11 cellular contexts compared by ENCODE assay signal in the genomic region with DNA sequence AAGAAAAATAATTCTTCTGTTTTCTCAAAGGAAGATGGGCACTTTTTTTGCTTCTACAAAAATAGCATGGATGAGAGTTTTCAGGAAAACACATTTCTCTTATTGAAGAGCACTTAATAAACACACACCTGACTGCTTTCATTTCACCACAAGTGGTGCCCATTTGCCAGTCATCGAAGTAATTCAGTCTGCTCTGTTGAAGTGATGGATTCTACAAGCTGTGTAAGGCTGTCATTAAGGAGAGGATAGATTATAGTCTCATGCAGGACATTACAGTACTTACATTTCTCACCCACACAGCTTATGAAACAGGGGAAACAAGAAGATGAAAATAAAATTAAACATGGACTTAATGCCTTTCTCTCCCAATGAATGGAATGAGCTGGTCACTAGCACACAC.
DNase-seq lines count a peak whose midpoint lies in the region; TF ChIP-seq lines count a peak whose summit lies in the region.
"Had no signal": no experiment of that assay in that cellular context is flagged by ENCODE, and none has a peak within 500 bp of the region (broad histone marks: within the 10 kb centered on the region; RNA-seq: fewer than 3 reads in every experiment).

No MANE protein-coding gene starts in this region.

- no peaks in the 10 kb centered on the region for H3K27me3 Mint-ChIP-seq in endodermal cell (ENCODE audit: insufficient read depth)
- H3K27me3 Mint-ChIP-seq: B cell had no signal

- H3K36me3 Mint-ChIP-seq in endodermal cell (ENCODE audit: low read depth), result no peaks in the 10 kb centered on the region

- no peak overlapping the region for H2AFZ ChIP-seq in neural cell (ENCODE audit: low read depth, low read length)

- WGBS in endodermal cell (ENCODE audit: insufficient coverage in 1 of 2, insufficient read length in 1 of 2), 2 experiments, result 100% methylated on average over 1 of the region's 1 CpG; no CpG with 5 or more reads in 1 of the 2 experiments

- no peak for TF ChIP-seq RAD21 in neural cell (conservative IDR thresholded peaks at IDR 0.05)

- H3K4me2 ChIP-seq in neural cell (ENCODE audit: low read length), result no peak overlapping the region

- TF ChIP-seq EP300 in neural cell (conservative IDR thresholded peaks at IDR 0.05; ENCODE audit: poor library complexity, severe bottlenecking), result peak; percentile 83

- H3K9me2 ChIP-seq in neural cell (ENCODE audit: insufficient read depth, low read length), result no peaks in the 10 kb centered on the region

- no peak overlapping the region for H3K27ac ChIP-seq in neural cell (ENCODE audit: low read length)
- no peak overlapping the region for H3K27ac ChIP-seq in endodermal cell (ENCODE audit: low read depth, low read length)

- no peaks in the 10 kb centered on the region for H3K9me3 ChIP-seq in neural cell (ENCODE audit: low read length)
- no peaks in the 10 kb centered on the region for H3K9me3 ChIP-seq in endodermal cell (ENCODE audit: control insufficient read depth, low read length)
- H3K9me3 ChIP-seq: HAP-1 had no signal

- no peaks in the 10 kb centered on the region for H3K9me3 Mint-ChIP-seq in endodermal cell
- H3K9me3 Mint-ChIP-seq: CD4-positive, alpha-beta T cell had no signal

- H3K4me3 ChIP-seq in neural cell (ENCODE audit: low read length) (no peak overlapping the region), endodermal cell (ENCODE audit: low read length) (no peak overlapping the region)
- H3K4me3 ChIP-seq: HAP-1 had no signal

- H4K20me1 ChIP-seq in neural cell (ENCODE audit: insufficient read depth), result no peaks in the 10 kb centered on the region

- H3K27me3 ChIP-seq in neural cell (ENCODE audit: insufficient read depth, low read depth, low read length) (no peaks in the 10 kb centered on the region), endodermal cell (ENCODE audit: control insufficient read depth, insufficient read depth, low read length, poor library complexity, severe bottlenecking) (no peaks in the 10 kb centered on the region)

- H3K4me3 Mint-ChIP-seq in endodermal cell, result no peak overlapping the region
- H3K4me3 Mint-ChIP-seq: B cell; CD4-positive, alpha-beta T cell had no signal

- peaks cover 4% of the 10 kb centered on the region for H3K4me1 Mint-ChIP-seq in endodermal cell
- H3K4me1 Mint-ChIP-seq: B cell had no signal

- DNase-seq in NCI-H2171 treated with DMSO at 0.1 percent for 48 hours (lab: John Stamatoyannopoulos, UW) (peak; percentile 41), NCI-H2171 (lab: John Stamatoyannopoulos, UW) (no peak), DMS79 treated with DMSO at 0.1 percent for 48 hours (lab: John Stamatoyannopoulos, UW) (peak; percentile 81), NCI-H2227 (lab: John Stamatoyannopoulos, UW; ENCODE audit: unreplicated experiment) (peak; percentile 52), endodermal cell (no peak)
- DNase-seq in activated CD4-positive, alpha-beta T cell treated with anti-CD3 and anti-CD28 coated beads, Interleukin-2, amount 50 U/mL, for 1 hour, result no peak
- DNase-seq: C1 segment of cervical spinal cord; CD4-positive, alpha-beta T cell had no signal

- no peak overlapping the region for H3K9ac ChIP-seq in neural cell (ENCODE audit: low read length)
- H3K9ac ChIP-seq in endodermal cell (ENCODE audit: extremely low read depth, low read length, poor library complexity, severe bottlenecking), result no peak overlapping the region

- TF ChIP-seq CTCF in neural cell (IDR thresholded peaks at IDR 0.05; ENCODE audit: poor library complexity, severe bottlenecking) (no peak), endodermal cell (conservative IDR thresholded peaks at IDR 0.05) (no peak)

- no peaks in the 10 kb centered on the region for H3K4me1 ChIP-seq in endodermal cell (ENCODE audit: control insufficient read depth, insufficient read depth, low read length)
- H3K4me1 ChIP-seq: HAP-1 had no signal

- no peaks in the 10 kb centered on the region for H3F3A ChIP-seq in neural cell (ENCODE audit: insufficient read depth, low read length, poor library complexity, severe bottlenecking)

- H3K36me3 ChIP-seq in neural cell (ENCODE audit: insufficient read depth, low read length) (no peaks in the 10 kb centered on the region), endodermal cell (ENCODE audit: control insufficient read depth, insufficient read depth, low read length) (no peaks in the 10 kb centered on the region)
- H3K36me3 ChIP-seq: HAP-1 had no signal

- H3K27ac Mint-ChIP-seq in endodermal cell, result no peak overlapping the region
- H3K27ac Mint-ChIP-seq: B cell; CD4-positive, alpha-beta T cell had no signal

- no peaks in the 10 kb centered on the region for H3K79me2 ChIP-seq in neural cell (replicated peaks; ENCODE audit: insufficient read depth, low read length)

TF ChIP-seq in neural cell, 6 proteins besides CTCF, POLR2A, EP300 and RAD21:
- no peak for TF ChIP-seq SMC3 (conservative IDR thresholded peaks at IDR 0.05; ENCODE audit: poor library complexity)
- TF ChIP-seq, protein P1, sequence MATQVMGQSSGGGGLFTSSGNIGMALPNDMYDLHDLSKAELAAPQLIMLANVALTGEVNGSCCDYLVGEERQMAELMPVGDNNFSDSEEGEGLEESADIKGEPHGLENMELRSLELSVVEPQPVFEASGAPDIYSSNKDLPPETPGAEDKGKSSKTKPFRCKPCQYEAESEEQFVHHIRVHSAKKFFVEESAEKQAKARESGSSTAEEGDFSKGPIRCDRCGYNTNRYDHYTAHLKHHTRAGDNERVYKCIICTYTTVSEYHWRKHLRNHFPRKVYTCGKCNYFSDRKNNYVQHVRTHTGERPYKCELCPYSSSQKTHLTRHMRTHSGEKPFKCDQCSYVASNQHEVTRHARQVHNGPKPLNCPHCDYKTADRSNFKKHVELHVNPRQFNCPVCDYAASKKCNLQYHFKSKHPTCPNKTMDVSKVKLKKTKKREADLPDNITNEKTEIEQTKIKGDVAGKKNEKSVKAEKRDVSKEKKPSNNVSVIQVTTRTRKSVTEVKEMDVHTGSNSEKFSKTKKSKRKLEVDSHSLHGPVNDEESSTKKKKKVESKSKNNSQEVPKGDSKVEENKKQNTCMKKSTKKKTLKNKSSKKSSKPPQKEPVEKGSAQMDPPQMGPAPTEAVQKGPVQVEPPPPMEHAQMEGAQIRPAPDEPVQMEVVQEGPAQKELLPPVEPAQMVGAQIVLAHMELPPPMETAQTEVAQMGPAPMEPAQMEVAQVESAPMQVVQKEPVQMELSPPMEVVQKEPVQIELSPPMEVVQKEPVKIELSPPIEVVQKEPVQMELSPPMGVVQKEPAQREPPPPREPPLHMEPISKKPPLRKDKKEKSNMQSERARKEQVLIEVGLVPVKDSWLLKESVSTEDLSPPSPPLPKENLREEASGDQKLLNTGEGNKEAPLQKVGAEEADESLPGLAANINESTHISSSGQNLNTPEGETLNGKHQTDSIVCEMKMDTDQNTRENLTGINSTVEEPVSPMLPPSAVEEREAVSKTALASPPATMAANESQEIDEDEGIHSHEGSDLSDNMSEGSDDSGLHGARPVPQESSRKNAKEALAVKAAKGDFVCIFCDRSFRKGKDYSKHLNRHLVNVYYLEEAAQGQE (IDR thresholded peaks at IDR 0.05; ENCODE audit: borderline replicate concordance), result peak; percentile 63
- no peak for TF ChIP-seq EZH2 (IDR thresholded peaks at IDR 0.05; ENCODE audit: borderline replicate concordance, insufficient read depth, low read length, poor library complexity, severe bottlenecking)
- TF ChIP-seq POLR2AphosphoS5 (IDR thresholded peaks at IDR 0.05), result peak; percentile 95

Comparison
In these comparisons a context has a peak if more than half of its experiments do, and no peak if none do; other contexts are left out.
1. DNase-seq: peak in NCI-H2171 treated with DMSO at 0.1 percent for 48 hours (single experiment), DMS79 treated with DMSO at 0.1 percent for 48 hours (single experiment) and NCI-H2227 (single experiment); none in NCI-H2171 (single experiment), endodermal cell (single experiment) and activated CD4-positive, alpha-beta T cell treated with anti-CD3 and anti-CD28 coated beads, Interleukin-2, amount 50 U/mL, for 1 hour (single experiment).